In the genomic region with DNA sequence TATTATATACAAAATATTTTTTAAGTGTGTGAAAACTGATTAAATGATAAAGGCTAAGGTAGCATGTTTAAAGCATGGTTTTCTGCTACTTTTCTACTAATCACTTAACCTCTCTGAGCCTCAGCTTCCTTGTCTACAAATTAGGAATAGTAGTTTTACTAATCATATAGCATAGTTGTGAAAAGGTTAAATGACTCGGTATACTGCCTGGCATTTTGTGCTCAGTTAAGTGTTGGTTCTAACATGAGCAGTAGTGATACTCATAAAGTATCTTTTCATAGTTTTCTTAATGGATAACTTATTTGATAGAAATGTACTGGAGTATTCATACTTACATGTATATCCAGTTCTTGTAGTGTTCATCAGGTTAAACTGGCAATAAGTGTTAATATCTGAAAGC, we compare ENCODE assay signal across 20 cellular contexts. TPM values are rescaled to one million over a fixed set of nuclear protein-coding genes. Genes with fewer than 3 reads are reported as not detected.
A peak's percentile ranks its signal among the peaks of the same experiment; 100 is the strongest.
DNase-seq lines count a peak whose midpoint lies in the region; ATAC-seq and TF ChIP-seq lines count a peak whose summit lies in the region.
"Had no signal": no experiment of that assay in that cellular context is flagged by ENCODE, and none has a peak within 500 bp of the region (broad histone marks: within the 10 kb centered on the region; RNA-seq: fewer than 3 reads in every experiment).

No MANE protein-coding gene starts in this region.

- H3K36me3 Mint-ChIP-seq in activated naive CD4-positive, alpha-beta T cell treated with anti-CD3 and anti-CD28 coated beads, Interleukin-2, amount 10 ng/mL, durations not matched to agents 7 days and 5 days: peaks cover 41% of the 10 kb centered on the region
- H3K36me3 Mint-ChIP-seq in activated B cell treated with CpG ODN at 0.5 μM for 24 hours (ENCODE audit: low read depth): peaks cover 12% of the 10 kb centered on the region
- peaks cover 18% of the 10 kb centered on the region for H3K36me3 Mint-ChIP-seq in stimulated activated naive CD8-positive, alpha-beta T cell treated with anti-CD3 and anti-CD28 coated beads, Interleukin-15, Interleukin-2, amounts not matched to agents 100 ng/mL and 50 ng/mL, for 24 hours (ENCODE audit: low read depth)

- no peak overlapping the region for H2AFZ ChIP-seq in OCI-LY7 (ENCODE audit: low read length)
- H2AFZ ChIP-seq: PC-9 had no signal

- no peaks in the 10 kb centered on the region for H3K27me3 Mint-ChIP-seq in activated naive CD4-positive, alpha-beta T cell treated with anti-CD3 and anti-CD28 coated beads, Interleukin-2, amount 10 ng/mL, durations not matched to agents 7 days and 5 days
- H3K27me3 Mint-ChIP-seq in activated B cell treated with CpG ODN at 0.5 μM for 24 hours: no peaks in the 10 kb centered on the region
- H3K27me3 Mint-ChIP-seq in stimulated activated naive CD8-positive, alpha-beta T cell treated with anti-CD3 and anti-CD28 coated beads, Interleukin-15, Interleukin-2, amounts not matched to agents 100 ng/mL and 50 ng/mL, for 24 hours: no peaks in the 10 kb centered on the region

- H3K27me3 ChIP-seq in effector memory CD4-positive, alpha-beta T cell (replicated peaks; ENCODE audit: control insufficient read depth, insufficient read depth, low read length, poor library complexity, severe bottlenecking): no peaks in the 10 kb centered on the region
- H3K27me3 ChIP-seq: tibial artery had no signal

- TF ChIP-seq CTCF in activated B cell treated with CpG ODN at 0.5 μM for 24 hours (IDR thresholded peaks at IDR 0.05) (no peak), OCI-LY7 (conservative IDR thresholded peaks at IDR 0.05; ENCODE audit: low read length) (no peak)

- H3K4me1 Mint-ChIP-seq in activated naive CD4-positive, alpha-beta T cell treated with anti-CD3 and anti-CD28 coated beads, Interleukin-2, amount 10 ng/mL, durations not matched to agents 7 days and 5 days: peaks cover 62% of the 10 kb centered on the region
- H3K4me1 Mint-ChIP-seq in activated B cell treated with CpG ODN at 0.5 μM for 24 hours: peaks cover 49% of the 10 kb centered on the region
- peaks cover 18% of the 10 kb centered on the region for H3K4me1 Mint-ChIP-seq in stimulated activated naive CD8-positive, alpha-beta T cell treated with anti-CD3 and anti-CD28 coated beads, Interleukin-15, Interleukin-2, amounts not matched to agents 100 ng/mL and 50 ng/mL, for 24 hours (ENCODE audit: low read depth)

- H3K4me1 ChIP-seq in effector memory CD4-positive, alpha-beta T cell (ENCODE audit: control insufficient read depth, insufficient read depth, low read length, poor library complexity, severe bottlenecking): peaks cover 36% of the 10 kb centered on the region
- peaks cover 15% of the 10 kb centered on the region for H3K4me1 ChIP-seq in OCI-LY7 (ENCODE audit: insufficient read depth, low read length, poor library complexity, severe bottlenecking)

- intact Hi-C loops in activated B cell treated with CpG ODN at 0.5 μM for 24 hours (cut with micrococcal nuclease): no loop called here
- intact Hi-C loops in OCI-LY7 (cut with micrococcal nuclease; ENCODE audit: unreplicated experiment): no loop called here

- peaks cover 8% of the 10 kb centered on the region for H3K9me3 Mint-ChIP-seq in activated naive CD4-positive, alpha-beta T cell treated with anti-CD3 and anti-CD28 coated beads, Interleukin-2, amount 10 ng/mL, durations not matched to agents 7 days and 5 days
- peaks cover 2% of the 10 kb centered on the region for H3K9me3 Mint-ChIP-seq in activated B cell treated with CpG ODN at 0.5 μM for 24 hours
- no peaks in the 10 kb centered on the region for H3K9me3 Mint-ChIP-seq in stimulated activated naive CD8-positive, alpha-beta T cell treated with anti-CD3 and anti-CD28 coated beads, Interleukin-15, Interleukin-2, amounts not matched to agents 100 ng/mL and 50 ng/mL, for 24 hours

- H3K27ac Mint-ChIP-seq in activated naive CD4-positive, alpha-beta T cell treated with anti-CD3 and anti-CD28 coated beads, Interleukin-2, amount 10 ng/mL, durations not matched to agents 7 days and 5 days: peak overlapping the region; percentile 94
- H3K27ac Mint-ChIP-seq in activated B cell treated with CpG ODN at 0.5 μM for 24 hours: peak overlapping the region; percentile 90
- peak overlapping the region; percentile 94 for H3K27ac Mint-ChIP-seq in stimulated activated naive CD8-positive, alpha-beta T cell treated with anti-CD3 and anti-CD28 coated beads, Interleukin-15, Interleukin-2, amounts not matched to agents 100 ng/mL and 50 ng/mL, for 24 hours

- H3K4me3 Mint-ChIP-seq in activated naive CD4-positive, alpha-beta T cell treated with anti-CD3 and anti-CD28 coated beads, Interleukin-2, amount 10 ng/mL, durations not matched to agents 7 days and 5 days: no peak overlapping the region
- no peak overlapping the region for H3K4me3 Mint-ChIP-seq in activated B cell treated with CpG ODN at 0.5 μM for 24 hours
- peak overlapping the region; percentile 67 for H3K4me3 Mint-ChIP-seq in stimulated activated naive CD8-positive, alpha-beta T cell treated with anti-CD3 and anti-CD28 coated beads, Interleukin-15, Interleukin-2, amounts not matched to agents 100 ng/mL and 50 ng/mL, for 24 hours

- no peaks in the 10 kb centered on the region for H3K9me2 ChIP-seq in OCI-LY7 (ENCODE audit: insufficient read depth, low read length)

- no peak for DNase-seq in activated naive CD4-positive, alpha-beta T cell treated with anti-CD3 and anti-CD28 coated beads, Interleukin-2, amount 10 ng/mL, durations not matched to agents 7 days and 5 days
- DNase-seq in activated naive CD4-positive, alpha-beta T cell (lab: John Stamatoyannopoulos, UW): no peak
- DNase-seq in activated B cell treated with CpG ODN at 0.5 μM for 24 hours: no peak
- DNase-seq in effector memory CD4-positive, alpha-beta T cell: no peak
- DNase-seq in DMS 273 treated with DMSO at 0.1 percent for 48 hours (lab: John Stamatoyannopoulos, UW): no peak
- no peak for DNase-seq in OCI-LY7 (ENCODE audit: low spot score)
- DNase-seq: activated CD4-positive, alpha-beta T cell treated with anti-CD3 and anti-CD28 coated beads for 4 hours; amygdala; kidney glomerular epithelial cell; NCI-H1105; NCI-H2029; occipital lobe; PC-9; SHP77 treated with DMSO at 0.1 percent for 48 hours; stimulated activated CD4-positive, alpha-beta T cell treated with anti-CD3 and anti-CD28 coated beads, Interleukin-2, amount 100 ng/mL, for 48 hours; stimulated activated naive CD4-positive, alpha-beta T cell treated with Interleukin-2 at 50 U/mL for 16 hours; tibial artery had no signal

- no TSS peak for BruUV-seq in OCI-LY7 (replicated peaks; lab: Mats Ljungman, UMichigan)

- peaks cover 65% of the 10 kb centered on the region for H3K79me2 ChIP-seq in OCI-LY7 (ENCODE audit: insufficient read depth, low read depth, low read length)

- peak overlapping the region; percentile 83 for H3K27ac ChIP-seq in effector memory CD4-positive, alpha-beta T cell (ENCODE audit: insufficient read depth, low read length, poor library complexity, severe bottlenecking)
- H3K27ac ChIP-seq in OCI-LY7 (ENCODE audit: low read depth, low read length, poor library complexity, severe bottlenecking): no peak overlapping the region
- H3K27ac ChIP-seq: PC-9, tibial artery had no signal

- H4K20me1 ChIP-seq in OCI-LY7 (ENCODE audit: insufficient read depth, low read length): 0 out of 2 replicates have a peak, but pooled peaks cover 8% of the 10 kb centered on the region

- H3K36me3 ChIP-seq in effector memory CD4-positive, alpha-beta T cell (ENCODE audit: control insufficient read depth, insufficient read depth, low read length): no peaks in the 10 kb centered on the region
- peaks cover 37% of the 10 kb centered on the region for H3K36me3 ChIP-seq in OCI-LY7 (ENCODE audit: insufficient read depth, low read length)
- H3K36me3 ChIP-seq: tibial artery had no signal

- POLR2A ChIA-PET in activated B cell treated with CpG ODN at 0.5 μM for 24 hours (lab: Charles Lee): interaction anchor here (4.6 kb wide), 1 partner anchor 13 kb away, joined by 19 read pairs; no protein-coding TSS in a partner anchor
- POLR2A ChIA-PET in OCI-LY7 (lab: Charles Lee): interaction anchor here (0.6 to 1.1 kb wide), 4 partner anchors 13 to 214 kb away, joined by 3 to 5 read pairs (median 4); no protein-coding TSS in a partner anchor

- CTCF ChIA-PET in activated naive CD4-positive, alpha-beta T cell treated with anti-CD3 and anti-CD28 coated beads, Interleukin-2, amount 10 ng/mL, durations not matched to agents 7 days and 5 days (lab: Charles Lee): interaction anchor here (1.2 to 3.9 kb wide), 4 partner anchors 9 to 62 kb away, joined by 3 to 14 read pairs (median 5); no protein-coding TSS in a partner anchor
- CTCF ChIA-PET in activated B cell treated with CpG ODN at 0.5 μM for 24 hours (lab: Charles Lee): interaction anchor here (1.0 kb wide), 1 partner anchor 45 kb away, joined by 3 read pairs; no protein-coding TSS in a partner anchor
- CTCF ChIA-PET in OCI-LY7 (lab: Charles Lee; ENCODE audit: unreplicated experiment): no interaction called here

- no peak overlapping the region for H3K4me2 ChIP-seq in OCI-LY7 (ENCODE audit: low read length)
- H3K4me2 ChIP-seq: PC-9 had no signal

- no peaks in the 10 kb centered on the region for H3K9me3 ChIP-seq in effector memory CD4-positive, alpha-beta T cell (ENCODE audit: control insufficient read depth, low read length)
- H3K9me3 ChIP-seq in OCI-LY7 (ENCODE audit: low read length): no peaks in the 10 kb centered on the region
- H3K9me3 ChIP-seq: tibial artery had no signal

- no peak overlapping the region for H3K4me3 ChIP-seq in effector memory CD4-positive, alpha-beta T cell (ENCODE audit: insufficient read depth, low read depth, low read length, poor library complexity, severe bottlenecking)
- no peak overlapping the region for H3K4me3 ChIP-seq in OCI-LY7 (ENCODE audit: low read depth, low read length, poor library complexity, severe bottlenecking)
- H3K4me3 ChIP-seq: PC-9, skin epidermis, tibial artery had no signal

- no peak for ATAC-seq in activated B cell treated with CpG ODN at 0.5 μM for 24 hours (ENCODE audit: low read depth)
- no peak for ATAC-seq in HG03432 (IDR thresholded peaks at IDR 0.05; ENCODE audit: unreplicated experiment)

RNA-seq across cellular contexts. Expression of gene RASA2, which starts 13.6 kb away (rescaled TPM):
- total RNA-seq in activated B cell treated with CpG ODN at 0.5 μM for 24 hours (31.1 and 42.3 TPM in 2 replicates), OCI-LY7 (2022) (21.7 and 27.8 TPM in 2 replicates)
- 11.0 and 13.0 TPM in 2 replicates for total RNA-seq in OCI-LY7 (2014; rRNA removed; shearing (Covaris generic))
